In genomic region chr2:67055387-67056304, GRCh38 we compare ENCODE assay signal across 1 cellular context.
A peak's percentile ranks its signal among the peaks of the same experiment; 100 is the strongest.
TF ChIP-seq lines count a peak whose summit lies in the region.

No MANE protein-coding gene starts in this region.

TF ChIP-seq in HepG2, 621 proteins besides CTCF, POLR2A, EP300 and RAD21 (continued from another document and continues in another):
- TF ChIP-seq ZHX2 (IDR thresholded peaks at IDR 0.05; ENCODE audit: low read depth) (no peak), ZHX2 (CRISPR knock-in tag; IDR thresholded peaks at IDR 0.05; ENCODE audit: borderline replicate concordance) (no peak), NR3C1 (CRISPR knock-in tag; IDR thresholded peaks at IDR 0.05) (no peak), ATM (IDR thresholded peaks at IDR 0.05; ENCODE audit: borderline replicate concordance) (no peak), TAF15 (IDR thresholded peaks at IDR 0.05; ENCODE audit: low read depth, low read length, poor library complexity, severe bottlenecking) (no peak), SETDB1 (CRISPR knock-in tag; IDR thresholded peaks at IDR 0.05; ENCODE audit: borderline replicate concordance) (no peak), ZNF614 (CRISPR knock-in tag; IDR thresholded peaks at IDR 0.05; ENCODE audit: borderline replicate concordance) (no peak), GATAD2A (CRISPR knock-in tag; IDR thresholded peaks at IDR 0.05) (peak; percentile 74), ZNF232 (CRISPR knock-in tag; IDR thresholded peaks at IDR 0.05; ENCODE audit: borderline replicate concordance) (no peak), HDAC1 (CRISPR knock-in tag; IDR thresholded peaks at IDR 0.05) (no peak), MYPOP (CRISPR knock-in tag; IDR thresholded peaks at IDR 0.05) (no peak), CREB1 (IDR thresholded peaks at IDR 0.05) (no peak), CREB1 (CRISPR knock-in tag; IDR thresholded peaks at IDR 0.05) (peak; percentile 50; the same call in 1 of the 2 replicates), KLF11 (CRISPR knock-in tag; IDR thresholded peaks at IDR 0.05) (0 out of 2 replicates have a peak, but pooled peaks have one; percentile 35), ZNF407 (CRISPR knock-in tag; IDR thresholded peaks at IDR 0.05; ENCODE audit: not compliant biosample characterization) (no peak), ZNF329 (CRISPR knock-in tag; IDR thresholded peaks at IDR 0.05; ENCODE audit: low read depth) (no peak), ZC3H13 (CRISPR knock-in tag; IDR thresholded peaks at IDR 0.05) (no peak), PITX1 (CRISPR knock-in tag; IDR thresholded peaks at IDR 0.05) (no peak), KLF13 (CRISPR knock-in tag; IDR thresholded peaks at IDR 0.05) (no peak), THAP11 (CRISPR knock-in tag; IDR thresholded peaks at IDR 0.05) (no peak), ZNF263 (CRISPR knock-in tag; IDR thresholded peaks at IDR 0.05) (no peak), GTF3A (CRISPR knock-in tag; conservative IDR thresholded peaks at IDR 0.05) (no peak), ZNF746 (CRISPR knock-in tag; IDR thresholded peaks at IDR 0.05) (no peak), AKAP8 (CRISPR knock-in tag; IDR thresholded peaks at IDR 0.05) (no peak), ZNF576 (CRISPR knock-in tag; IDR thresholded peaks at IDR 0.05) (no peak), ZNF562 (CRISPR knock-in tag; IDR thresholded peaks at IDR 0.05; ENCODE audit: borderline replicate concordance) (no peak), SRSF1 (optimal IDR thresholded peaks at IDR 0.05; ENCODE audit: low read depth, low read length) (no peak), ZNF839 (CRISPR knock-in tag; IDR thresholded peaks at IDR 0.05; ENCODE audit: borderline replicate concordance) (no peak), DR1 (CRISPR knock-in tag; IDR thresholded peaks at IDR 0.05) (no peak), GABPB1 (CRISPR knock-in tag; IDR thresholded peaks at IDR 0.05) (no peak), U2AF2 (IDR thresholded peaks at IDR 0.05; ENCODE audit: low read depth, low read length) (no peak), POLR2AphosphoS5 (IDR thresholded peaks at IDR 0.05; ENCODE audit: low read depth, low read length) (no peak)
- TF ChIP-seq, protein P1, sequence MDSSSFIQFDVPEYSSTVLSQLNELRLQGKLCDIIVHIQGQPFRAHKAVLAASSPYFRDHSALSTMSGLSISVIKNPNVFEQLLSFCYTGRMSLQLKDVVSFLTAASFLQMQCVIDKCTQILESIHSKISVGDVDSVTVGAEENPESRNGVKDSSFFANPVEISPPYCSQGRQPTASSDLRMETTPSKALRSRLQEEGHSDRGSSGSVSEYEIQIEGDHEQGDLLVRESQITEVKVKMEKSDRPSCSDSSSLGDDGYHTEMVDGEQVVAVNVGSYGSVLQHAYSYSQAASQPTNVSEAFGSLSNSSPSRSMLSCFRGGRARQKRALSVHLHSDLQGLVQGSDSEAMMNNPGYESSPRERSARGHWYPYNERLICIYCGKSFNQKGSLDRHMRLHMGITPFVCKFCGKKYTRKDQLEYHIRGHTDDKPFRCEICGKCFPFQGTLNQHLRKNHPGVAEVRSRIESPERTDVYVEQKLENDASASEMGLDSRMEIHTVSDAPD (CRISPR knock-in tag; IDR thresholded peaks at IDR 0.05) = no peak
- TF ChIP-seq, protein P2, sequence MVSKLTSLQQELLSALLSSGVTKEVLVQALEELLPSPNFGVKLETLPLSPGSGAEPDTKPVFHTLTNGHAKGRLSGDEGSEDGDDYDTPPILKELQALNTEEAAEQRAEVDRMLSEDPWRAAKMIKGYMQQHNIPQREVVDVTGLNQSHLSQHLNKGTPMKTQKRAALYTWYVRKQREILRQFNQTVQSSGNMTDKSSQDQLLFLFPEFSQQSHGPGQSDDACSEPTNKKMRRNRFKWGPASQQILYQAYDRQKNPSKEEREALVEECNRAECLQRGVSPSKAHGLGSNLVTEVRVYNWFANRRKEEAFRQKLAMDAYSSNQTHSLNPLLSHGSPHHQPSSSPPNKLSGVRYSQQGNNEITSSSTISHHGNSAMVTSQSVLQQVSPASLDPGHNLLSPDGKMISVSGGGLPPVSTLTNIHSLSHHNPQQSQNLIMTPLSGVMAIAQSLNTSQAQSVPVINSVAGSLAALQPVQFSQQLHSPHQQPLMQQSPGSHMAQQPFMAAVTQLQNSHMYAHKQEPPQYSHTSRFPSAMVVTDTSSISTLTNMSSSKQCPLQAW (CRISPR knock-in tag; IDR thresholded peaks at IDR 0.05) = no peak
- TF ChIP-seq, protein P3, sequence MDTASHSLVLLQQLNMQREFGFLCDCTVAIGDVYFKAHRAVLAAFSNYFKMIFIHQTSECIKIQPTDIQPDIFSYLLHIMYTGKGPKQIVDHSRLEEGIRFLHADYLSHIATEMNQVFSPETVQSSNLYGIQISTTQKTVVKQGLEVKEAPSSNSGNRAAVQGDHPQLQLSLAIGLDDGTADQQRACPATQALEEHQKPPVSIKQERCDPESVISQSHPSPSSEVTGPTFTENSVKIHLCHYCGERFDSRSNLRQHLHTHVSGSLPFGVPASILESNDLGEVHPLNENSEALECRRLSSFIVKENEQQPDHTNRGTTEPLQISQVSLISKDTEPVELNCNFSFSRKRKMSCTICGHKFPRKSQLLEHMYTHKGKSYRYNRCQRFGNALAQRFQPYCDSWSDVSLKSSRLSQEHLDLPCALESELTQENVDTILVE (CRISPR knock-in tag; IDR thresholded peaks at IDR 0.05) = no peak
- TF ChIP-seq, protein P4, sequence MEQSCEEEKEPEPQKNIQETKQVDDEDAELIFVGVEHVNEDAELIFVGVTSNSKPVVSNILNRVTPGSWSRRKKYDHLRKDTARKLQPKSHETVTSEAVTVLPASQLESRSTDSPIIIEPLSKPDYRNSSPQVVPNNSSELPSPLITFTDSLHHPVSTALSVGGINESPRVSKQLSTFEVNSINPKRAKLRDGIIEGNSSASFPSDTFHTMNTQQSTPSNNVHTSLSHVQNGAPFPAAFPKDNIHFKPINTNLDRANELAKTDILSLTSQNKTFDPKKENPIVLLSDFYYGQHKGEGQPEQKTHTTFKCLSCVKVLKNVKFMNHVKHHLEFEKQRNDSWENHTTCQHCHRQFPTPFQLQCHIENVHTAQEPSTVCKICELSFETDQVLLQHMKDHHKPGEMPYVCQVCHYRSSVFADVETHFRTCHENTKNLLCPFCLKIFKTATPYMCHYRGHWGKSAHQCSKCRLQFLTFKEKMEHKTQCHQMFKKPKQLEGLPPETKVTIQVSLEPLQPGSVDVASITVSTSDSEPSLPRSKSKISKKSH (CRISPR knock-in tag; IDR thresholded peaks at IDR 0.05; ENCODE audit: borderline replicate concordance) = no peak
- TF ChIP-seq, protein P5, sequence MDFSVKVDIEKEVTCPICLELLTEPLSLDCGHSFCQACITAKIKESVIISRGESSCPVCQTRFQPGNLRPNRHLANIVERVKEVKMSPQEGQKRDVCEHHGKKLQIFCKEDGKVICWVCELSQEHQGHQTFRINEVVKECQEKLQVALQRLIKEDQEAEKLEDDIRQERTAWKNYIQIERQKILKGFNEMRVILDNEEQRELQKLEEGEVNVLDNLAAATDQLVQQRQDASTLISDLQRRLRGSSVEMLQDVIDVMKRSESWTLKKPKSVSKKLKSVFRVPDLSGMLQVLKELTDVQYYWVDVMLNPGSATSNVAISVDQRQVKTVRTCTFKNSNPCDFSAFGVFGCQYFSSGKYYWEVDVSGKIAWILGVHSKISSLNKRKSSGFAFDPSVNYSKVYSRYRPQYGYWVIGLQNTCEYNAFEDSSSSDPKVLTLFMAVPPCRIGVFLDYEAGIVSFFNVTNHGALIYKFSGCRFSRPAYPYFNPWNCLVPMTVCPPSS (IDR thresholded peaks at IDR 0.05) = no peak
